In genomic region chr13:27661017-27661416, GRCh38 we compare ENCODE assay signal across 22 cellular contexts.
"Had no signal": no experiment of that assay in that cellular context is flagged by ENCODE, and none has a peak within 500 bp of the region (broad histone marks: within the 10 kb centered on the region; RNA-seq: fewer than 3 reads in every experiment).

No MANE protein-coding gene starts in this region.

- H3K4me1 ChIP-seq: SJSA1 had no signal

- DNase-seq: activated CD4-positive, alpha-beta T cell treated with anti-CD3 and anti-CD28 coated beads for 4 hours; activated CD8-positive, alpha-beta memory T cell treated with anti-CD3 and anti-CD28 coated beads, Interleukin-2, amount 50 U/mL, for 4 hours; activated CD8-positive, alpha-beta T cell treated with anti-CD3 and anti-CD28 coated beads for 36 hours; activated naive CD4-positive, alpha-beta T cell treated with Interleukin-2 at 50 U/mL for 16 hours; activated naive CD8-positive, alpha-beta T cell treated with anti-CD3 and anti-CD28 coated beads, Interleukin-2, amount 50 U/mL, for 24 hours; activated T-cell treated with anti-CD3 and anti-CD28 coated beads, Interleukin-2, amount 50 U/mL, for 72 hours; amniotic stem cell; brain microvascular endothelial cell; MM.1S; NCI-H1105; NCI-H1436; NCI-H187; NCI-H2081; NCI-H446; PC-3; SHP77; SW 1271 had no signal

- H3K27ac Mint-ChIP-seq: activated CD8-positive, alpha-beta T cell treated with anti-CD3 and anti-CD28 coated beads for 36 hours; activated naive CD4-positive, alpha-beta T cell treated with anti-CD3 and anti-CD28 coated beads, Interleukin-2, amount 50 U/mL, for 72 hours; activated naive CD8-positive, alpha-beta T cell treated with anti-CD3 and anti-CD28 coated beads, Interleukin-2, amount 50 U/mL, for 24 hours; activated T-cell treated with anti-CD3 and anti-CD28 coated beads, Interleukin-2, amount 50 U/mL, for 72 hours had no signal

- ATAC-seq: activated CD4-positive, CD25-positive, alpha-beta regulatory T cell treated with anti-CD3 and anti-CD28 coated beads, Interleukin-2, amount 50 U/mL, for 24 hours; activated CD8-positive, alpha-beta T cell treated with anti-CD3 and anti-CD28 coated beads for 36 hours; activated naive CD4-positive, alpha-beta T cell treated with anti-CD3 and anti-CD28 coated beads, Interleukin-2, amount 50 U/mL, for 72 hours; activated naive CD8-positive, alpha-beta T cell treated with anti-CD3 and anti-CD28 coated beads, Interleukin-2, amount 50 U/mL, for 24 hours; activated T-cell treated with anti-CD3 and anti-CD28 coated beads, Interleukin-2, amount 50 U/mL, for 72 hours; PC-3; SK-N-SH treated with all-trans-retinoic acid at 6 μM for 48 hours had no signal

- H3K27ac ChIP-seq: brain microvascular endothelial cell, cardiac muscle cell, SJSA1 had no signal

- H3K27me3 ChIP-seq: brain microvascular endothelial cell, cardiac muscle cell, SJSA1 had no signal

- H3K4me1 Mint-ChIP-seq: activated naive CD8-positive, alpha-beta T cell treated with anti-CD3 and anti-CD28 coated beads, Interleukin-2, amount 50 U/mL, for 24 hours had no signal

- H3K9me3 Mint-ChIP-seq: activated CD8-positive, alpha-beta T cell treated with anti-CD3 and anti-CD28 coated beads for 36 hours; activated naive CD4-positive, alpha-beta T cell treated with anti-CD3 and anti-CD28 coated beads, Interleukin-2, amount 50 U/mL, for 72 hours; activated naive CD8-positive, alpha-beta T cell treated with anti-CD3 and anti-CD28 coated beads, Interleukin-2, amount 50 U/mL, for 24 hours; activated T-cell treated with anti-CD3 and anti-CD28 coated beads, Interleukin-2, amount 50 U/mL, for 72 hours had no signal

- H3K27me3 Mint-ChIP-seq: activated CD8-positive, alpha-beta T cell treated with anti-CD3 and anti-CD28 coated beads for 36 hours; activated naive CD8-positive, alpha-beta T cell treated with anti-CD3 and anti-CD28 coated beads, Interleukin-2, amount 50 U/mL, for 24 hours had no signal

- H3K4me3 Mint-ChIP-seq: activated CD8-positive, alpha-beta T cell treated with anti-CD3 and anti-CD28 coated beads for 36 hours; activated naive CD8-positive, alpha-beta T cell treated with anti-CD3 and anti-CD28 coated beads, Interleukin-2, amount 50 U/mL, for 24 hours; activated T-cell treated with anti-CD3 and anti-CD28 coated beads, Interleukin-2, amount 50 U/mL, for 72 hours had no signal

- H3K4me3 ChIP-seq: cardiac muscle cell, SJSA1 had no signal

- H3K9me3 ChIP-seq: SJSA1 had no signal

- H3K36me3 ChIP-seq: SJSA1 had no signal
